15 cellular contexts compared by ENCODE assay signal in genomic region chr2:191604154-191604553, GRCh38.
DNase-seq lines count a peak whose midpoint lies in the region; FAIRE-seq and TF ChIP-seq lines count a peak whose summit lies in the region.
"Had no signal": no experiment of that assay in that cellular context is flagged by ENCODE, and none has a peak within 500 bp of the region (broad histone marks: within the 10 kb centered on the region; RNA-seq: fewer than 3 reads in every experiment).

No MANE protein-coding gene starts in this region.

- DNase-seq in DMS 273 treated with DMSO at 0.1 percent for 48 hours (lab: John Stamatoyannopoulos, UW) (peak; percentile 37), H54 (ENCODE audit: insufficient read length, low spot score) (no peak), NCI-H1694 treated with DMSO at 0.1 percent for 48 hours (lab: John Stamatoyannopoulos, UW) (peak; percentile 57), cerebellum (ENCODE audit: low spot score) (peak; percentile 28), NOMO-1 (lab: John Stamatoyannopoulos, UW; ENCODE audit: unreplicated experiment in 2 of 2) (no peak), hepatic stellate cell (ENCODE audit: low spot score) (no peak), cortex of kidney (lab: John Stamatoyannopoulos, UW) (no peak)
- DNase-seq: BE2C; CD4-positive, alpha-beta memory T cell; DND-41; GF-D8; HCEC 1CT had no signal

- no peak for TF ChIP-seq POLR2A in H54 (IDR thresholded peaks at IDR 0.05; ENCODE audit: low read depth, low read length)

- peak; percentile 70 for FAIRE-seq in H54 (lab: Jason Lieb, UNC)
- FAIRE-seq: A549, GM19239, H1 had no signal

Comparison
In these comparisons a context has a peak if more than half of its experiments do, and no peak if none do; other contexts are left out.
1. DNase-seq: peak in DMS 273 treated with DMSO at 0.1 percent for 48 hours (single experiment), NCI-H1694 treated with DMSO at 0.1 percent for 48 hours (single experiment) and cerebellum (single experiment); none in H54 (single experiment), NOMO-1 (0 of 2), hepatic stellate cell (single experiment) and cortex of kidney (single experiment).